Comparison of ENCODE assay signal across 1 cellular context in the genomic region with DNA sequence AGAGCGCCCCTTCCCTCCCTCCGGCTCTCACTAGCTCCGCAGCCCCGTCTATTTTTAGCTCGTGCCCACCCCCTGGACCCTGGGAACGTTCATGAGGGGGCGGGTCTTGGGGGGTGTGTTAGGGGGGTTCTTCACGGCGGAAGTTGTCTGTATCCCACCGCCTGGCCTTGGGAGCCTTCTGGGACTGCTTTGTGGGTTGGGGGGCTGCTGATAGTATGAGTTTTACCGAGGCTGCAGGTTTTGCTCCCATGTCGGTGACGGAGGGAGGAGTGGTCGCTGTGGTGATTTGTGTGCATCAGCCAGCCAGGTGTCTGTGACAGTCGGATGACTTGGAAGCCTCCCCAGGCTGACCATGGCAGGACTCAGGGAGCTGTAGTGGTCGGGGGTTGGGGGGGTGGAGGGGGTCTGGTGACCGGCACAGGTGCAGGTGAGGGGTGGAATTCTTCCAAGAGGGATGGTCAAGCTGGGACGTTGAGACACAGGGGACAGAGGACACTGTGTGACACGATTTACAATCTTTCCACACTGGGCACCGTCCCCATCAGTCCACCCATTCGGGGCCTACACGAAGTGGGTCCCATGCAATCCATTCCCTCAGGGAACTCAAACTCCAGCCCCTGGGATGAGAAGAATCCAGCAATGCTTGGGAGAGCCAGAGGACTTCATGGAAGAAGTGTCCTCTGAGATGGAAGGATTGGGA.
TF ChIP-seq lines count a peak whose summit lies in the region.

No MANE protein-coding gene starts in this region.

TF ChIP-seq in HepG2, 621 proteins besides CTCF, POLR2A, EP300 and RAD21:
- TF ChIP-seq, protein P1, sequence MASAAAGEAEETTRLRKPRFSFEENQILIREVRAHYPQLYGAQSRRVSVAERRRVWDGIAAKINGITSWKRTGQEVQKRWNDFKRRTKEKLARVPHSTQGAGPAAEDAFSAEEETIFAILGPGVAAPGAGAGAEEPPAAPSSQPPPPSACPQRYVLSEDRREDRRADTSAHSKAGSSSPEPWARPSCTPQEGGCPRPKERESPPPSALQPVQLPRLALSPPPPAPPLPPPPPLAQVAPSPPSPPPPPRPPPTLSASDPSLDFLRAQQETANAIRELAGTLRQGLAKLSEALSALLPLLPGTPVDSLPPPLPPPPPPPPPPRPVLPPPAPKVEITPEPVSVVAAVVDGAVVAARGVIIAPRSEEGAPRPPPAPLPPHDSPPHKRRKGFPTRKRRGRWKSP (CRISPR knock-in tag; IDR thresholded peaks at IDR 0.05), result no peak
- TF ChIP-seq HMG20A (CRISPR knock-in tag; IDR thresholded peaks at IDR 0.05; ENCODE audit: borderline replicate concordance) (no peak), ZNF337 (CRISPR knock-in tag; IDR thresholded peaks at IDR 0.05; ENCODE audit: borderline replicate concordance, low read depth) (no peak), REXO4 (CRISPR knock-in tag; IDR thresholded peaks at IDR 0.05; ENCODE audit: borderline replicate concordance) (no peak), POLR2AphosphoS2 (IDR thresholded peaks at IDR 0.05; ENCODE audit: low read depth, low read length) (no peak)
